Comparison of ENCODE assay signal across 8 cellular contexts in the genomic region with DNA sequence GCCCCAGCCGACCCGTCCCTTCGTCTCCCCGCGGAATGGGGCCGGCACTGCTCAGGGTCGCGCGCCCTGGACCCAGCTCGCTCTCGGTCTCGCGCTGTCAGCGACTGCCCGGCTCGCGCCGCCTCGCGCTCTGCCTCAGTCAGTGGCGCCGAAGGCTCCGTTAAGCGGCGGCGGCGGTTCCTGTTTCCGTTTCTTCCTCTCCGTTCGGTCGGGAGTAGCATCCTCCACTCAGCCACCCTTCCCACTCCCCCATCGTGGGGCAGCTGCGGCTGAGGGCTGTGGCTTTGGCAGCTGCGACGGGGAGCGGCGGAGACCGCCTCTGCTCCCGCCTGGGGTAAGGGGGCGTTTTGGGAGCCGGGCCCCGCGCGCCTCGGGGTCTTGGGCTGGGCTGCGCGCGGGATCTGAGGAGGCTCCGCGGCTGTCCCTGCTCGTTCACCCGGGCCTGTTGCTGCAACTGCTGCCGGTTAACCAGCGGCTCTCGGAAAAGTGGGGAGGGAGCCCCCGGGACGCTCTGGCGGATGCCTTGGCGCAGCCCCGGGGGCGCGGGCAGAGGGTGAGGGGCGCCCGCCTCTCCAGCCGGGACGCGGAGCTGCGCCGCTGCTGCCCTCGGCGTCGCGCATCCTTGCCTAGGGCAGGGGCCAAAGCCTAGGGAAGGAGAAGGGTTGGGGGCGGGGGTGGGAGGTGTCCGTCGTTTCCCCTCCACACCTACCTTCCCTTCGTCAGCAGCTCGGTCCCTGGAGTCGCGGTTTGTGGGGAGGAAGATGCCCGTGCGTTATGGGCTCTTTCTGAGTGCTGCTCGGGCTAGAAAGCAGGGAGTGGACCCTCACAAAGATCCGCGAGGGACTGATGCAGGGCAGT.
DNase-seq lines count a peak whose midpoint lies in the region; ATAC-seq lines count a peak whose summit lies in the region.

No MANE protein-coding gene starts in this region.

- H3K36me3 ChIP-seq in ACC112 (ENCODE audit: insufficient read depth, low read length) (no peaks in the 10 kb centered on the region), endocrine pancreas (ENCODE audit: control insufficient read depth, insufficient read depth, low read length) (no peaks in the 10 kb centered on the region), stomach smooth muscle (ENCODE audit: control insufficient read depth in 2 of 2, insufficient read depth in 2 of 2, low read length in 2 of 2) (no peaks in the 10 kb centered on the region)

- peak overlapping the region; percentile 97 for H3K4me3 ChIP-seq in ACC112 (ENCODE audit: low read depth, low read length)
- peak overlapping the region; percentile 74 for H3K4me3 ChIP-seq in endocrine pancreas (ENCODE audit: control insufficient read depth, insufficient read depth, low read length)
- peak overlapping the region; percentile 87 to 92 for H3K4me3 ChIP-seq in stomach smooth muscle (ENCODE audit: low read length in 2 of 2)

- H3K9me3 ChIP-seq in endocrine pancreas (ENCODE audit: control insufficient read depth, low read length) (no peaks in the 10 kb centered on the region), stomach smooth muscle (ENCODE audit: control insufficient read depth in 2 of 2, low read length in 2 of 2) (no peaks in the 10 kb centered on the region)

- peaks cover 42% of the 10 kb centered on the region for H3K79me2 ChIP-seq in ACC112 (ENCODE audit: control insufficient read depth, insufficient read depth, low read length, unreplicated experiment)

- H3K27ac ChIP-seq in ACC112 (ENCODE audit: low read depth, low read length) = peak overlapping the region; percentile 77
- H3K27ac ChIP-seq in stomach smooth muscle (ENCODE audit: low read length) = peak overlapping the region; percentile 82

- ATAC-seq in GM18499 (IDR thresholded peaks at IDR 0.05; ENCODE audit: insufficient read depth, unreplicated experiment) (peak; percentile 7), HG02943 (IDR thresholded peaks at IDR 0.05; ENCODE audit: low read depth, unreplicated experiment) (peak; percentile 37)

- DNase-seq in NCI-H226 = peak; percentile 59
- DNase-seq in activated CD4-positive, alpha-beta T cell treated with anti-CD3 and anti-CD28 coated beads, Interleukin-2, amount 50 U/mL, for 4 hours = peak; percentile 4 to 7
- peak; percentile 80 for DNase-seq in midbrain (lab: John Stamatoyannopoulos, UW)

- H3K27me3 ChIP-seq in ACC112 (ENCODE audit: insufficient read depth, low read length) (no peaks in the 10 kb centered on the region), endocrine pancreas (ENCODE audit: control insufficient read depth, insufficient read depth, low read length) (no peaks in the 10 kb centered on the region), stomach smooth muscle (ENCODE audit: control insufficient read depth in 1 of 2, insufficient read depth in 2 of 2, low read length in 2 of 2) (no peaks in the 10 kb centered on the region)

- peaks cover 13% of the 10 kb centered on the region for H3K4me1 ChIP-seq in ACC112 (ENCODE audit: control insufficient read depth, insufficient read depth, low read length, unreplicated experiment)
- peaks cover 11% of the 10 kb centered on the region for H3K4me1 ChIP-seq in endocrine pancreas (ENCODE audit: control insufficient read depth, insufficient read depth, low read length)
- H3K4me1 ChIP-seq in stomach smooth muscle (ENCODE audit: control insufficient read depth, insufficient read depth, low read length) = peaks cover 2% of the 10 kb centered on the region

- H3K9ac ChIP-seq in endocrine pancreas (ENCODE audit: control insufficient read depth, insufficient read depth, low read length) (peak overlapping the region; percentile 79), stomach smooth muscle (ENCODE audit: low read length in 2 of 2) (peak overlapping the region; percentile 71 to 72)

- H2AFZ ChIP-seq in ACC112 (ENCODE audit: low read length, unreplicated experiment) = peak overlapping the region; percentile 93

Comparison
In these comparisons a context has a peak if more than half of its experiments do, and no peak if none do; other contexts are left out.
1. Peak in every context shown above with its lines: DNase-seq, ATAC-seq, H3K4me3 ChIP-seq and H3K27ac ChIP-seq.
2. DNase-seq: peak in every context shown above with its lines; median percentile 80 in midbrain; 59 in NCI-H226; 6 in activated CD4-positive, alpha-beta T cell treated with anti-CD3 and anti-CD28 coated beads, Interleukin-2, amount 50 U/mL, for 4 hours.